Comparison of ENCODE assay signal across 13 cellular contexts in genomic region chr7:154837622-154838021, GRCh38.
DNase-seq lines count a peak whose midpoint lies in the region; ATAC-seq and TF ChIP-seq lines count a peak whose summit lies in the region.
"Had no signal": no experiment of that assay in that cellular context is flagged by ENCODE, and none has a peak within 500 bp of the region (broad histone marks: within the 10 kb centered on the region; RNA-seq: fewer than 3 reads in every experiment).

No MANE protein-coding gene starts in this region.

- 82 to 85% methylated on average over 5 of the region's 5 CpGs for WGBS in upper lobe of left lung, 2 donors

- peak; percentile 92 for ATAC-seq in GM18502 (IDR thresholded peaks at IDR 0.05; ENCODE audit: poor library complexity, unreplicated experiment)
- peak; percentile 95 for ATAC-seq in GM19452 (IDR thresholded peaks at IDR 0.05; ENCODE audit: unreplicated experiment)
- peak; percentile 92 for ATAC-seq in HG02759 (IDR thresholded peaks at IDR 0.05; ENCODE audit: unreplicated experiment)
- peak; percentile 97 for ATAC-seq in HG03432 (IDR thresholded peaks at IDR 0.05; ENCODE audit: unreplicated experiment)
- no peak for ATAC-seq in upper lobe of left lung (ENCODE audit: low FRiP score in 2 of 2)
- ATAC-seq: WTC11 had no signal

- peaks cover 0 to 4% (median under 1%) of the 10 kb centered on the region in 4 donors for H3K4me1 ChIP-seq in upper lobe of left lung

- no peak for TF ChIP-seq EP300 in upper lobe of left lung (IDR thresholded peaks at IDR 0.05)

- no peaks in the 10 kb centered on the region for H3K36me3 ChIP-seq in upper lobe of left lung

- no peak for TF ChIP-seq POLR2A in upper lobe of left lung (IDR thresholded peaks at IDR 0.05)

- H3K27me3 ChIP-seq in upper lobe of left lung: no peaks in the 10 kb centered on the region

- H3K4me3 ChIP-seq in upper lobe of left lung: no peak overlapping the region

- DNase-seq in OCI-M2 (lab: John Stamatoyannopoulos, UW; ENCODE audit: unreplicated experiment): no peak
- no peak for DNase-seq in activated CD4-positive, alpha-beta T cell treated with anti-CD3 and anti-CD28 coated beads for 1 hour
- DNase-seq in activated CD8-positive, alpha-beta memory T cell treated with anti-CD3 and anti-CD28 coated beads, Interleukin-2, amount 50 U/mL, for 4 hours: no peak
- no peak for DNase-seq in upper lobe of left lung
- DNase-seq: aorta, NCI-H2029 treated with DMSO at 0.1 percent for 48 hours, occipital lobe had no signal

- H3K9me3 ChIP-seq in upper lobe of left lung: no peaks in the 10 kb centered on the region

- no peak overlapping the region for H3K27ac ChIP-seq in upper lobe of left lung
- H3K27ac ChIP-seq: KMS-11 had no signal

- TF ChIP-seq CTCF in upper lobe of left lung (IDR thresholded peaks at IDR 0.05): no peak

Comparison
In these comparisons a context has a peak if more than half of its experiments do, and no peak if none do; other contexts are left out.
1. ATAC-seq: peak in GM18502 (single experiment), GM19452 (single experiment), HG02759 (single experiment) and HG03432 (single experiment); none in upper lobe of left lung (0 of 2).